36 cellular contexts compared by ENCODE assay signal in genomic region chrX:121135488-121136207, GRCh38.
"Had no signal": no experiment of that assay in that cellular context is flagged by ENCODE, and none has a peak within 500 bp of the region (broad histone marks: within the 10 kb centered on the region; RNA-seq: fewer than 3 reads in every experiment).

No MANE protein-coding gene starts in this region.

- H3K4me1 ChIP-seq: Peyer's patch, SJSA1 had no signal

- H3K4me3 ChIP-seq: MG63, Peyer's patch, SJSA1 had no signal

- H3K9ac ChIP-seq: SK-N-SH had no signal

- DNase-seq: activated B cell treated with CpG ODN at 0.5 μM for 24 hours; activated CD4-positive, alpha-beta memory T cell treated with anti-CD3 and anti-CD28 coated beads for 36 hours; activated CD4-positive, alpha-beta T cell treated with anti-CD3 and anti-CD28 coated beads for 4 hours; activated CD4-positive, alpha-beta T cell treated with anti-CD3 and anti-CD28 coated beads, Interleukin-2, amount 50 U/mL, for 1 hour; activated CD4-positive, CD25-positive, alpha-beta regulatory T cell treated with anti-CD3 and anti-CD28 coated beads, Interleukin-2, amount 50 U/mL, for 72 hours; activated CD8-positive, alpha-beta memory T cell treated with anti-CD3 and anti-CD28 coated beads, Interleukin-2, amount 50 U/mL, for 4 hours; activated effector memory CD4-positive, alpha-beta T cell treated with Interleukin-2 at 50 U/mL for 16 hours; activated naive CD4-positive, alpha-beta T cell treated with anti-CD3 and anti-CD28 coated beads, Interleukin-2, amount 10 ng/mL, durations not matched to agents 7 days and 5 days; activated naive CD8-positive, alpha-beta T cell treated with anti-CD3 and anti-CD28 coated beads, Interleukin-2, amount 50 U/mL, for 24 hours; activated T-cell treated with anti-CD3 and anti-CD28 coated beads for 4 hours; activated T-cell treated with anti-CD3 and anti-CD28 coated beads, Interleukin-2, amount 50 U/mL, for 4 hours; anterior cingulate cortex; brain microvascular endothelial cell; central memory CD4-positive, alpha-beta T cell; Kasumi-1; KG1; MG63; NCI-H1048; NCI-H1105 treated with DMSO at 0.1 percent for 48 hours; NCI-H1436; NCI-H1694 treated with DMSO at 0.1 percent for 48 hours; NCI-H2029 treated with DMSO at 0.1 percent for 48 hours; NCI-H2107; NCI-H2171; NCI-H510A; NCI-H526; NCI-H748 treated with DMSO at 0.1 percent for 48 hours; NK-92 treated with Interleukin-12 subunit alpha and Interleukin-12 subunit beta, amount 100 ng/mL, for 24 hours; PC-3; Peyer's patch; RPMI8226; SHP77 treated with DMSO at 0.1 percent for 48 hours; SK-N-SH had no signal

- H3K4me2 ChIP-seq: SK-N-SH had no signal

- H3K9me3 ChIP-seq: MG63, Peyer's patch, SJSA1, SK-N-SH had no signal

- ATAC-seq: activated naive CD8-positive, alpha-beta T cell treated with anti-CD3 and anti-CD28 coated beads, Interleukin-2, amount 50 U/mL, for 24 hours; activated T-cell treated with anti-CD3 and anti-CD28 coated beads, Interleukin-2, amount 50 U/mL, for 4 hours; PC-3 had no signal

- H3K36me3 ChIP-seq: brain microvascular endothelial cell, MG63, Peyer's patch, SJSA1 had no signal

- H3K27me3 ChIP-seq: brain microvascular endothelial cell, MG63, Peyer's patch, SJSA1 had no signal

- FAIRE-seq: TTC549 had no signal

- H3K27ac ChIP-seq: brain microvascular endothelial cell, Peyer's patch, SJSA1, VCaP had no signal
